ENCODE assay signal across 2 cellular contexts in the genomic region with DNA sequence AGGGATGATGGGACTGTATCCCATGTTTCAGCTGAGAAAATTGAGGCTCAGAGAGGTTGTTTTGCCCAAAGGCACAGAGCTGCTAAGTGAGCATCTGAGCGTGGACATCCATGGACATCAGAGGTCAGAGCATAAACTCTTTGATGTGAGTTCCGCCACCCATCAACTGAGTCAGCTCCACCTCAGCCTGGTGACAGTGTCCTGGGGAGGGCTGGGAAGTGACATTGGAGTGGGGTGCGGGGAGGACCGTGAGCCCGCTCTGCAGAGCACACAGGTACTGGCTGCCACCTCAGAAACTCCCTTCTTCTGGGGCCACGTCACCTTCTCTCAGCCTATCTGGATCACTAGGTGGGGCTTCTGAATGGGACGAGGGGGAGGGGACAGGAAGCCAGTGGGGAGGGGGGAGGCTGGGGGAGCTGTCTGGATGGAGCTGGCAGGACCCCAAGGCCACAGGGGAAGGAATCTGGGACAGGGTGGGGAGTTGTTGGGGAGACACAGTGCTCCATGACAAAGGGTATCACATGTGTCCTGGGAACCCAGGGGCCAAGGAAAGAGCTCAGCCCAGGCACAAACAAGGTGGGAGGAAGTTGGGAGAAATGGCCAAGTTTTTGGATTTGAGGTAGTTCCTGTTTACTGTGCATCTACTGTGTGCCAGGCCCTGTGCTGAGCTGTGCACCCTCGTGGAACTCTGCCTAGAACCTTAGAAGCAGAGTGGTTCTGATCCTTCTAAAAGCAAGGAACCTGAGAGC.
TF ChIP-seq lines count a peak whose summit lies in the region.

No MANE protein-coding gene starts in this region.

TF ChIP-seq in SK-N-SH, 30 proteins besides CTCF, POLR2A, EP300 and RAD21:
- TF ChIP-seq MEF2A (IDR thresholded peaks at IDR 0.05; ENCODE audit: borderline replicate concordance, low read depth), result no peak
- TF ChIP-seq, protein P1, sequence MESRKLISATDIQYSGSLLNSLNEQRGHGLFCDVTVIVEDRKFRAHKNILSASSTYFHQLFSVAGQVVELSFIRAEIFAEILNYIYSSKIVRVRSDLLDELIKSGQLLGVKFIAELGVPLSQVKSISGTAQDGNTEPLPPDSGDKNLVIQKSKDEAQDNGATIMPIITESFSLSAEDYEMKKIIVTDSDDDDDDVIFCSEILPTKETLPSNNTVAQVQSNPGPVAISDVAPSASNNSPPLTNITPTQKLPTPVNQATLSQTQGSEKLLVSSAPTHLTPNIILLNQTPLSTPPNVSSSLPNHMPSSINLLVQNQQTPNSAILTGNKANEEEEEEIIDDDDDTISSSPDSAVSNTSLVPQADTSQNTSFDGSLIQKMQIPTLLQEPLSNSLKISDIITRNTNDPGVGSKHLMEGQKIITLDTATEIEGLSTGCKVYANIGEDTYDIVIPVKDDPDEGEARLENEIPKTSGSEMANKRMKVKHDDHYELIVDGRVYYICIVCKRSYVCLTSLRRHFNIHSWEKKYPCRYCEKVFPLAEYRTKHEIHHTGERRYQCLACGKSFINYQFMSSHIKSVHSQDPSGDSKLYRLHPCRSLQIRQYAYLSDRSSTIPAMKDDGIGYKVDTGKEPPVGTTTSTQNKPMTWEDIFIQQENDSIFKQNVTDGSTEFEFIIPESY (IDR thresholded peaks at IDR 0.05; ENCODE audit: borderline replicate concordance, low read depth), result no peak
- no peak for TF ChIP-seq TAF1 (IDR thresholded peaks at IDR 0.05; ENCODE audit: borderline replicate concordance, low read depth, low read length)
- no peak for TF ChIP-seq SMC3 (IDR thresholded peaks at IDR 0.05; ENCODE audit: low read depth, low read length)
- TF ChIP-seq, protein P2, sequence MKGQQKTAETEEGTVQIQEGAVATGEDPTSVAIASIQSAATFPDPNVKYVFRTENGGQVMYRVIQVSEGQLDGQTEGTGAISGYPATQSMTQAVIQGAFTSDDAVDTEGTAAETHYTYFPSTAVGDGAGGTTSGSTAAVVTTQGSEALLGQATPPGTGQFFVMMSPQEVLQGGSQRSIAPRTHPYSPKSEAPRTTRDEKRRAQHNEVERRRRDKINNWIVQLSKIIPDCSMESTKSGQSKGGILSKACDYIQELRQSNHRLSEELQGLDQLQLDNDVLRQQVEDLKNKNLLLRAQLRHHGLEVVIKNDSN (IDR thresholded peaks at IDR 0.05; ENCODE audit: borderline replicate concordance, low read depth), result no peak
- TF ChIP-seq RFX5 (IDR thresholded peaks at IDR 0.05; ENCODE audit: low read length), result no peak
- TF ChIP-seq POLR2AphosphoS5 (IDR thresholded peaks at IDR 0.05; ENCODE audit: low read depth, low read length), result no peak
- TF ChIP-seq GATA2 (CRISPR knock-in tag; IDR thresholded peaks at IDR 0.05), result no peak
- TF ChIP-seq FOXJ3 (CRISPR knock-in tag; IDR thresholded peaks at IDR 0.05), result no peak

TF ChIP-seq in SK-N-SH treated with all-trans-retinoic acid at 6 μM for 48 hours, 23 proteins besides CTCF, POLR2A, EP300 and RAD21:
- TF ChIP-seq ZFP3 (CRISPR knock-in tag; IDR thresholded peaks at IDR 0.05), result no peak
